In the genomic region with DNA sequence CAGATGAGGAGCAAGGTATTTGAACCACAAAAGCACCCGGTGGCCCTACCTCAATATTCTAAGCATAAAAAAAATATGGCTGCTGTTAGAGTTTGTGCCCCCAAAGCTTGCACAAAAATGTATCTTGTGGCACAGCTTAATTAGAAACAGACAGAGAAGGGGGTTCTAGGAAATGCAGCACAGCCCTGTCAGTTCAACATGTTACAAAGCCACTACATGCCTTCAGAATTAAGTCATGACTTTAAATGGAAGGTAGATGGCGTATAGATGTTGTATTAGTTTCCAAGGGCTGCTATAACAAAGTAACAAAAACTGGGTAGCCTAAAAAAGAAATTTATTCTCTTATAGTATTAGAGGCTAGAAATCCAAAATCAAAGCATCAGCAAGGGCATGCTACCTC, we compare ENCODE assay signal across 21 cellular contexts.
DNase-seq lines count a peak whose midpoint lies in the region; ATAC-seq and TF ChIP-seq lines count a peak whose summit lies in the region.
"Had no signal": no experiment of that assay in that cellular context is flagged by ENCODE, and none has a peak within 500 bp of the region (broad histone marks: within the 10 kb centered on the region; RNA-seq: fewer than 3 reads in every experiment).

No MANE protein-coding gene starts in this region.

- H3K36me3 ChIP-seq in heart right ventricle (no peaks in the 10 kb centered on the region), aorta (ENCODE audit: control insufficient read depth in 1 of 2, insufficient read depth in 2 of 2, low read length in 1 of 2) (no peaks in the 10 kb centered on the region), GM23248 (ENCODE audit: low read depth) (no peaks in the 10 kb centered on the region)
- H3K36me3 ChIP-seq: cardiac muscle cell, gastrocnemius medialis, tibial artery had no signal

- DNase-seq in heart right ventricle (no peak), left cardiac atrium (no peak), WTC11 (ENCODE audit: low spot score) (no peak), fibroblast of the conjunctiva (ENCODE audit: low read depth) (peak; percentile 24), A172 (ENCODE audit: low spot score) (no peak), aorta (no peak), GM23248 (no peak)
- DNase-seq: activated CD4-positive, alpha-beta T cell treated with anti-CD3 and anti-CD28 coated beads, Interleukin-2, amount 50 U/mL, for 1 hour; Caco-2; effector memory CD4-positive, alpha-beta T cell; gastrocnemius medialis; GOT3; naive thymus-derived CD8-positive, alpha-beta T cell; NCI-H1694 treated with DMSO at 0.1 percent for 48 hours; tibial artery had no signal

- H3K27ac ChIP-seq in heart right ventricle (peak overlapping the region in 7 of 10 donors; percentile 72 to 84 (median 79)), aorta (ENCODE audit: low read depth in 1 of 2, low read length in 2 of 2) (no peak overlapping the region), GM23248 (no peak overlapping the region)
- H3K27ac ChIP-seq: A549, cardiac muscle cell, tibial artery had no signal

- H3K9me3 Mint-ChIP-seq in WTC11: peaks cover 4% of the 10 kb centered on the region; the same call in 1 of the 2 replicates
- H3K9me3 Mint-ChIP-seq: activated naive CD4-positive, alpha-beta T cell treated with anti-CD3 and anti-CD28 coated beads, Interleukin-2, amount 50 U/mL, for 72 hours; naive thymus-derived CD8-positive, alpha-beta T cell; stimulated activated effector memory CD8-positive, alpha-beta T cell treated with anti-CD3 and anti-CD28 coated beads, Interleukin-12 subunit alpha, Interleukin-12 subunit beta, amount 100 ng/mL, for 72 hours had no signal

- H3K9me3 ChIP-seq in heart right ventricle (no peaks in the 10 kb centered on the region), aorta (ENCODE audit: control insufficient read depth, low read length) (no peaks in the 10 kb centered on the region), GM23248 (ENCODE audit: low read depth) (no peaks in the 10 kb centered on the region)
- H3K9me3 ChIP-seq: A549, Caco-2, gastrocnemius medialis, tibial artery had no signal

- no peak overlapping the region for H2AFZ ChIP-seq in GM23248

- H3K4me1 Mint-ChIP-seq in WTC11: peaks cover 48% of the 10 kb centered on the region

- no peak overlapping the region for H3K4me3 Mint-ChIP-seq in WTC11
- H3K4me3 Mint-ChIP-seq: naive thymus-derived CD8-positive, alpha-beta T cell; stimulated activated effector memory CD8-positive, alpha-beta T cell treated with anti-CD3 and anti-CD28 coated beads, Interleukin-12 subunit alpha, Interleukin-12 subunit beta, amount 100 ng/mL, for 72 hours had no signal

- H3K36me3 Mint-ChIP-seq in WTC11: no peaks in the 10 kb centered on the region
- H3K36me3 Mint-ChIP-seq: activated naive CD4-positive, alpha-beta T cell treated with anti-CD3 and anti-CD28 coated beads, Interleukin-2, amount 50 U/mL, for 72 hours; naive thymus-derived CD8-positive, alpha-beta T cell; stimulated activated effector memory CD8-positive, alpha-beta T cell treated with anti-CD3 and anti-CD28 coated beads, Interleukin-12 subunit alpha, Interleukin-12 subunit beta, amount 100 ng/mL, for 72 hours had no signal

- H3K4me1 ChIP-seq in heart right ventricle (peaks cover 0 to 20% (median 13%) of the 10 kb centered on the region in 9 donors), aorta (ENCODE audit: control insufficient read depth in 1 of 2, insufficient read depth in 2 of 2, low read length in 2 of 2) (no peaks in the 10 kb centered on the region), GM23248 (ENCODE audit: insufficient read depth) (peaks cover 6% of the 10 kb centered on the region; the same call in 1 of the 2 replicates)
- H3K4me1 ChIP-seq: A549, Caco-2, tibial artery had no signal

- TF ChIP-seq CTCF in heart right ventricle (IDR thresholded peaks at IDR 0.05) (no peak), WTC11 (IDR thresholded peaks at IDR 0.05) (no peak)

- no peak overlapping the region for H3K4me2 ChIP-seq in GM23248 (ENCODE audit: unreplicated experiment)
- H3K4me2 ChIP-seq: A549 had no signal

- no peak overlapping the region for H3K9ac ChIP-seq in GM23248

- POLR2A ChIA-PET in WTC11 (lab: Charles Lee): no interaction called here

- H3K4me3 ChIP-seq in heart right ventricle (no peak overlapping the region), aorta (ENCODE audit: low read length in 2 of 2) (no peak overlapping the region), GM23248 (no peak overlapping the region)
- H3K4me3 ChIP-seq: A549, cardiac muscle cell, gastrocnemius medialis, GM12878, tibial artery had no signal

- WGBS in heart right ventricle, 2 donors: 93 to 95% methylated on average over 2 of the region's 2 CpGs
- 83 to 91% methylated on average over 2 of the region's 2 CpGs for WGBS in aorta, 2 donors
- WGBS in GM23248 (ENCODE audit: low coverage in 1 of 2, low lambda C conversion rate in 2 of 2, missing lambda C conversion rate in 2 of 2), 2 experiments: 23 to 28% methylated on average over 2 of the region's 2 CpGs

- intact Hi-C loops in heart right ventricle (cut with DNase I): loop anchor here in 1 of 10 donors (10.0 kb wide), 1 partner anchor 215 kb away; no protein-coding TSS in a partner anchor
- intact Hi-C loops in left cardiac atrium (cut with DNase I): no loop called here
- intact Hi-C loops in aorta (cut with DNase I): no loop called here

- no peak overlapping the region for H3K27ac Mint-ChIP-seq in WTC11
- H3K27ac Mint-ChIP-seq: activated naive CD4-positive, alpha-beta T cell treated with anti-CD3 and anti-CD28 coated beads, Interleukin-2, amount 50 U/mL, for 72 hours; stimulated activated effector memory CD8-positive, alpha-beta T cell treated with anti-CD3 and anti-CD28 coated beads, Interleukin-12 subunit alpha, Interleukin-12 subunit beta, amount 100 ng/mL, for 72 hours had no signal

- no peaks in the 10 kb centered on the region for H3K9me2 ChIP-seq in GM23248 (ENCODE audit: insufficient read depth)

- CTCF ChIA-PET in WTC11 (lab: Charles Lee): interaction anchor here (0.7 to 1.5 kb wide), 5 partner anchors 17 to 220 kb away, joined by 3 to 8 read pairs (median 5); no protein-coding TSS in a partner anchor

- H3K27me3 ChIP-seq in heart right ventricle (no peaks in the 10 kb centered on the region), aorta (ENCODE audit: control insufficient read depth in 1 of 2, insufficient read depth in 2 of 2, low read length in 1 of 2) (no peaks in the 10 kb centered on the region), GM23248 (replicated peaks; ENCODE audit: insufficient read depth) (no peaks in the 10 kb centered on the region)
- H3K27me3 ChIP-seq: cardiac muscle cell, gastrocnemius medialis, tibial artery had no signal

- H3K27me3 Mint-ChIP-seq in WTC11 (ENCODE audit: low read depth): peaks cover 11% of the 10 kb centered on the region

- H3F3A ChIP-seq in GM23248 (ENCODE audit: insufficient read depth): no peaks in the 10 kb centered on the region

- H4K20me1 ChIP-seq in GM23248 (ENCODE audit: insufficient read depth): no peaks in the 10 kb centered on the region

- no peaks in the 10 kb centered on the region for H3K79me2 ChIP-seq in GM23248 (ENCODE audit: insufficient read depth)

- in situ Hi-C loops in GM23248 (cut with MboI): no loop called here

- ATAC-seq in heart right ventricle (no peak), left cardiac atrium (no peak), WTC11 (peak; percentile 13; the same call in 1 of the 2 replicates), GM21825 (IDR thresholded peaks at IDR 0.05; ENCODE audit: unreplicated experiment) (no peak), aorta (ENCODE audit: low FRiP score) (no peak)
- ATAC-seq: A549; activated naive CD4-positive, alpha-beta T cell treated with anti-CD3 and anti-CD28 coated beads, Interleukin-2, amount 50 U/mL, for 72 hours; gastrocnemius medialis; GM12878; naive thymus-derived CD8-positive, alpha-beta T cell; stimulated activated effector memory CD8-positive, alpha-beta T cell treated with anti-CD3 and anti-CD28 coated beads, Interleukin-12 subunit alpha, Interleukin-12 subunit beta, amount 100 ng/mL, for 72 hours had no signal

TF ChIP-seq in WTC11, 78 proteins besides CTCF, POLR2A, EP300 and RAD21 (continues in another document):
- TF ChIP-seq PRRX2 (CRISPR knock-in tag; IDR thresholded peaks at IDR 0.05) (no peak), ZNF232 (CRISPR knock-in tag; IDR thresholded peaks at IDR 0.05) (no peak), NR2C2 (CRISPR knock-in tag; IDR thresholded peaks at IDR 0.05) (no peak), ZNF138 (CRISPR knock-in tag; conservative IDR thresholded peaks at IDR 0.05) (no peak)
- TF ChIP-seq, protein P1, sequence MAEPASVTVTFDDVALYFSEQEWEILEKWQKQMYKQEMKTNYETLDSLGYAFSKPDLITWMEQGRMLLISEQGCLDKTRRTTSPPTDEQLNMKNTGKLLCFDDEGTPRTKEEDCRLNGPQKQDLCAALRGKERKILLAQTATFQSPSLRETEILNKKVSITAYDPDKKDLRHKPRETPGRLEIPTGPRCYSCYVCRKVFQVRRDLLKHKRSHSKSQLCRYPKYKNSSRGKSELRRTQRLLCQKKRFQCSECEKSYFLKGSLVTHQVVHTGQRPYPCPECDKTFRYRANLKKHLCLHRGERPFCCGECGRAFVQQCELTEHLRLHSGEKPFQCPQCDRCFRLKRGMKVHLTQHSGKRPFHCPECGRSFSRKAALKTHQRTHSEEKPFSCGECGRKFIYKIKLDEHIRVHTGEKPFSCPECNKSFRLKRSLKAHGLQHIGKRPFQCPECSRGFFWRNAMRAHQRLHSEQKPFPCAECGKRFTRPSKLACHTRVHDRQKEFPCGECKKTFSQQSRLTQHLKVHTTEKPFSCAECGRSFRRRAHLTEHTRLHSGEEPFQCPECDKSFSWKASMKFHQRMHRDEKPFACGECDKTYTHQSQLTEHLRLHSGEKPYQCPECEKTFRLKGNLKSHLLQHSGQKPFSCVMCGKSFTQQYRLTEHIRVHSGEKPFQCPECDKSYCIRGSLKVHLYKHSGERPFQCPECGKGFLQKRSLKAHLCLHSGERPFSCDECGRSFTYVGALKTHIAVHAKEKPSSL (CRISPR knock-in tag; conservative IDR thresholded peaks at IDR 0.05): no peak

Comparison
In these comparisons a context has a peak if more than half of its experiments do, and no peak if none do; other contexts are left out.
1. H3K27ac ChIP-seq: peak in heart right ventricle (7 of 10); none in aorta (0 of 2) and GM23248 (single experiment).